ENCODE assay signal across 8 cellular contexts in the genomic region with DNA sequence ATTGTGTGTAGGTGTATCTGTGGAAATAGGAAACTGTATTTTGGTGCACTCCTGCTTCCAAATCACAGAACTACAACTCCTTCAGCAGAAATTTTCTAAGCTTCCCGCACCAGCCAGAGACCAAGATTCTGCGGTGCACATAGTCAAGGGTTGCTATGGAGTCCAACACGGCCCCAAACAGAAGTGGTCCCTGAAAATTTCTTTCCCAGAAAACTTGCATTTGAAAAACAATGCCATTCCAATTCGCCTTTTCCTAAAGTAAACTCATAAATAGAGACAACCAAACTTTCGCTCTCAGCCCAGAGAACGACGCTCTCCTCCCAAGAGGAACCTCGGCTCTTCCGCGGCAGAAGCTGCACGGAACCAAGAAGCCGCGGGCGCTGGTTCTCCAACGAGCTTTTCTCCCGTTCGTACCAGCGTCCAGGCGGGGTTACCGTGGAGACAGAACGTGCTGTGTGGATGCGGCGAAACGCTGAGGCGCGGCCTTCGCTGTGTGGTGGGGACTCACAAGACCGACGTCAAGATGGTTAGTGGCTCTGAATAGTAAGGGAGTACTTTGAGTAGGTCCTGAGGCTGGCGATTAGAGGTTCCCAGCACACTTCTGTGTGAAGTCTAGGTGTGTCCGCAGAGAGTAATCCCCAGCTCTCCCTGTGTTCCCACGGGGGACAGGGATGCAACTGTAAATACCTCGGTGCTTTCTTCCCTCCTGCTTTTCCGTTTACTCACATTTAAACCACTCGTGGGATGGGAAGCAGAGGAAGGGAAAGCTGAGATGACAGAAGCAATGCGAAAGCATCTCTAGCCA. TPM values are rescaled to one million over a fixed set of nuclear protein-coding genes. Genes with fewer than 3 reads are reported as not detected.
DNase-seq lines count a peak whose midpoint lies in the region; ATAC-seq, FAIRE-seq and TF ChIP-seq lines count a peak whose summit lies in the region.

No MANE protein-coding gene starts in this region.

- H3K4me1 ChIP-seq in ES-I3 (ENCODE audit: insufficient read depth, low read length) (peaks cover 8% of the 10 kb centered on the region; the same call in 1 of the 2 replicates), Loucy (ENCODE audit: insufficient read depth, low read length, poor library complexity, severe bottlenecking) (peaks cover 8% of the 10 kb centered on the region), foreskin keratinocyte (no peaks in the 10 kb centered on the region)

- H3F3A ChIP-seq in Loucy (ENCODE audit: low read depth): no peaks in the 10 kb centered on the region

- H3K9me2 ChIP-seq in Loucy (replicated peaks; ENCODE audit: low read depth, low read length): no peaks in the 10 kb centered on the region

- peak overlapping the region; percentile 86 for H3K27ac Mint-ChIP-seq in neural crest cell (ENCODE audit: unreplicated experiment)
- H3K27ac Mint-ChIP-seq in stimulated activated naive CD8-positive, alpha-beta T cell treated with anti-CD3 and anti-CD28 coated beads, Interleukin-15, amount 100 ng/mL, for 72 hours: peak overlapping the region; percentile 91 to 94

- peak; percentile 84 for TF ChIP-seq POLR2A in H54 (IDR thresholded peaks at IDR 0.05; ENCODE audit: low read depth, low read length)

- H3K9ac ChIP-seq in ES-I3 (ENCODE audit: low read depth, low read length) (peak overlapping the region; percentile 56; the same call in 1 of the 2 replicates), Loucy (ENCODE audit: low read depth, low read length, poor library complexity, severe bottlenecking) (peak overlapping the region; percentile 57)

- no peaks in the 10 kb centered on the region for H4K20me1 ChIP-seq in Loucy (ENCODE audit: insufficient read depth, low read length, poor library complexity, severe bottlenecking)

- H3K4me2 ChIP-seq in Loucy (ENCODE audit: low read depth, low read length, poor library complexity, severe bottlenecking): peak overlapping the region; percentile 90

- H3K4me1 Mint-ChIP-seq in neural crest cell: peaks cover 27% of the 10 kb centered on the region
- peaks cover 30% of the 10 kb centered on the region for H3K4me1 Mint-ChIP-seq in stimulated activated naive CD8-positive, alpha-beta T cell treated with anti-CD3 and anti-CD28 coated beads, Interleukin-15, amount 100 ng/mL, for 72 hours

- H3K27me3 Mint-ChIP-seq in neural crest cell (ENCODE audit: low read depth): peaks cover 9% of the 10 kb centered on the region
- no peaks in the 10 kb centered on the region for H3K27me3 Mint-ChIP-seq in stimulated activated naive CD8-positive, alpha-beta T cell treated with anti-CD3 and anti-CD28 coated beads, Interleukin-15, amount 100 ng/mL, for 72 hours

- TF ChIP-seq CTCF in Loucy (conservative IDR thresholded peaks at IDR 0.05; ENCODE audit: low read length) (no peak), foreskin keratinocyte (conservative IDR thresholded peaks at IDR 0.05) (peak; percentile 13), neural crest cell (conservative IDR thresholded peaks at IDR 0.05) (no peak)

- no peaks in the 10 kb centered on the region for H3K36me3 Mint-ChIP-seq in neural crest cell (ENCODE audit: low read depth)

- H2AFZ ChIP-seq in Loucy (ENCODE audit: low read length): peak overlapping the region; percentile 88

- no peaks in the 10 kb centered on the region for H3K9me3 Mint-ChIP-seq in neural crest cell
- no peaks in the 10 kb centered on the region for H3K9me3 Mint-ChIP-seq in stimulated activated naive CD8-positive, alpha-beta T cell treated with anti-CD3 and anti-CD28 coated beads, Interleukin-15, amount 100 ng/mL, for 72 hours

- no peaks in the 10 kb centered on the region for H3K36me3 ChIP-seq in ES-I3 (ENCODE audit: insufficient read depth, low read length)
- no peaks in the 10 kb centered on the region for H3K36me3 ChIP-seq in Loucy (ENCODE audit: insufficient read depth, low read length)

- H3K27me3 ChIP-seq in Loucy (ENCODE audit: insufficient read depth, low read length, poor library complexity, severe bottlenecking) (no peaks in the 10 kb centered on the region), foreskin keratinocyte (peaks cover 8% of the 10 kb centered on the region)

- peak overlapping the region; percentile 78 for H3K4me3 ChIP-seq in Loucy (ENCODE audit: low read length, poor library complexity, severe bottlenecking)

- peak; percentile 99 for ATAC-seq in foreskin keratinocyte
- peak; percentile 99 for ATAC-seq in stimulated activated naive CD8-positive, alpha-beta T cell treated with anti-CD3 and anti-CD28 coated beads, Interleukin-15, amount 100 ng/mL, for 72 hours

- H3K9me3 ChIP-seq in ES-I3 (ENCODE audit: control insufficient read depth, insufficient read depth, low read length): no peaks in the 10 kb centered on the region
- no peaks in the 10 kb centered on the region for H3K9me3 ChIP-seq in Loucy (ENCODE audit: insufficient read depth, low read depth, low read length)

- peak; percentile 63 for DNase-seq in H54 (ENCODE audit: insufficient read length, low spot score)
- peak; percentile 53 for DNase-seq in SHP77 treated with DMSO at 0.1 percent for 48 hours (lab: John Stamatoyannopoulos, UW)
- peak; percentile 86 for DNase-seq in activated gamma-delta T cell treated with Interleukin-2 at 50 U/mL for 16 hours
- peak; percentile 75 to 84 for DNase-seq in foreskin keratinocyte
- DNase-seq in neural crest cell (ENCODE audit: low read depth, low spot score): peak; percentile 80
- peak; percentile 90 for DNase-seq in stimulated activated naive CD8-positive, alpha-beta T cell treated with anti-CD3 and anti-CD28 coated beads, Interleukin-15, amount 100 ng/mL, for 72 hours

- no peak overlapping the region for H3K27ac ChIP-seq in foreskin keratinocyte

- H3K79me2 ChIP-seq in Loucy (ENCODE audit: insufficient read depth, low read length): no peaks in the 10 kb centered on the region

- peak overlapping the region; percentile 88 for H3K4me3 Mint-ChIP-seq in neural crest cell
- H3K4me3 Mint-ChIP-seq in stimulated activated naive CD8-positive, alpha-beta T cell treated with anti-CD3 and anti-CD28 coated beads, Interleukin-15, amount 100 ng/mL, for 72 hours: peak overlapping the region; percentile 88 to 90

- peak; percentile 80 for FAIRE-seq in H54 (lab: Jason Lieb, UNC)

RNA-seq across cellular contexts. Expression of a gene that starts 24.0 kb away (rescaled TPM):
- total RNA-seq in foreskin keratinocyte (36.4 and 43.2 TPM in 2 replicates), neural crest cell (19.6 and 20.5 TPM in 2 replicates)
- 12.9 and 13.9 TPM in 2 replicates for polyA plus RNA-seq in foreskin keratinocyte
